Comparison of ENCODE assay signal across 24 cellular contexts in genomic region chr1:14855278-14855677, GRCh38.
"Had no signal": no experiment of that assay in that cellular context is flagged by ENCODE, and none has a peak within 500 bp of the region (broad histone marks: within the 10 kb centered on the region; RNA-seq: fewer than 3 reads in every experiment).

No MANE protein-coding gene starts in this region.

- H3K9me3 ChIP-seq: SJSA1 had no signal

- H3K27ac ChIP-seq: SJSA1, SK-N-MC had no signal

- H3K27me3 ChIP-seq: SJSA1 had no signal

- H3K4me3 ChIP-seq: SJSA1, SK-N-MC had no signal

- ATAC-seq: HepG2 had no signal

- DNase-seq: IMR-90, Karpas-422, KG1, MV-4-11, NCI-H1092, NCI-H1105 treated with DMSO at 0.1 percent for 48 hours, NCI-H1417 treated with DMSO at 0.1 percent for 48 hours, NCI-H146, NCI-H1694 treated with DMSO at 0.1 percent for 48 hours, NCI-H1930, NCI-H2081, NCI-H2107, NCI-H2227 treated with DMSO at 0.1 percent for 48 hours, NCI-H446, NCI-H510A, NCI-H524 treated with DMSO at 0.1 percent for 48 hours, NCI-H69, NCI-H774, Right ventricle myocardium superior, RPMI8226, SIG-M5 had no signal

- H3K36me3 ChIP-seq: SJSA1 had no signal
